Comparison of ENCODE assay signal across 25 cellular contexts in the genomic region with DNA sequence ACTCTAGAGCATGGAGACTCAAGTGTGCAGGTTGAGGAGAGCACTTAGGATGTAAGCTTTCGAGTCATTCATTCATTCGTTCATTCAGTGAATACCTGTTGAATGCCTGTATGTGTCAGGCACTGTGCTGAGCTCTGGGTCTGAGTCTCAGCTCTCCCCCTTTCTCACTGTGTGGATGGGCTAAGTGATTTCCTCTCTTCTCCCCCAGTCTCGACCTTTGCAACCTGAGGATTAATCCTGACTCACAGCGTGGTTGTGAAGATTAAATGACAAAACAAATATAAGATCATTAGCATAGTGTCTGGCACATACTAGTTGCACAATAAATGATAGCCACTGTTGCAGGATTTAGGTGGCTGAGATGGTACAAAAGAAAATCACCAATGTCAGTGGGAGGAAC.
DNase-seq lines count a peak whose midpoint lies in the region; ATAC-seq and TF ChIP-seq lines count a peak whose summit lies in the region.
"Had no signal": no experiment of that assay in that cellular context is flagged by ENCODE, and none has a peak within 500 bp of the region (broad histone marks: within the 10 kb centered on the region; RNA-seq: fewer than 3 reads in every experiment).

No MANE protein-coding gene starts in this region.

- no TSS peak for BruUV-seq in PC-3 (replicated peaks; lab: Mats Ljungman, UMichigan)

- no peak overlapping the region for H3K4me2 ChIP-seq in PC-3 (ENCODE audit: low read length)

- H3K4me1 ChIP-seq in PC-3 (ENCODE audit: insufficient read depth, low read length): peaks cover 18% of the 10 kb centered on the region

- H3K27me3 ChIP-seq in PC-3 (ENCODE audit: low read length): no peaks in the 10 kb centered on the region
- H3K27me3 ChIP-seq: stomach, thyroid gland had no signal

- H3K9me2 ChIP-seq in PC-3 (replicated peaks; ENCODE audit: low read length): no peaks in the 10 kb centered on the region

- POLR2A ChIA-PET in PC-3 (lab: Charles Lee; ENCODE audit: unreplicated experiment): no interaction called here

- H3K79me2 ChIP-seq in PC-3 (ENCODE audit: low read length): no peaks in the 10 kb centered on the region

- CTCF ChIA-PET in PC-3 (lab: Charles Lee): interaction anchor here (0.6 kb wide), 1 partner anchor 40 kb away, joined by 3 read pairs; no protein-coding TSS in a partner anchor

- H3K9me3 ChIP-seq in PC-3 (ENCODE audit: low read length): no peaks in the 10 kb centered on the region
- H3K9me3 ChIP-seq: stomach, thyroid gland had no signal

- H3K27ac ChIP-seq in PC-3 (ENCODE audit: low read length): no peak overlapping the region
- H3K27ac ChIP-seq: stomach, thyroid gland, VCaP had no signal

- no peaks in the 10 kb centered on the region for H3F3A ChIP-seq in PC-3 (ENCODE audit: low read length, unreplicated experiment)

- TF ChIP-seq CTCF in PC-3 (conservative IDR thresholded peaks at IDR 0.05; ENCODE audit: low read depth, low read length) (no peak), epithelial cell of esophagus (IDR thresholded peaks at IDR 0.05; ENCODE audit: insufficient read depth, low read depth, low read length, missing control alignments) (no peak)

- H4K20me1 ChIP-seq in PC-3 (ENCODE audit: low read length): no peaks in the 10 kb centered on the region

- no peak overlapping the region for H2AFZ ChIP-seq in PC-3 (ENCODE audit: low read length)

- H3K36me3 ChIP-seq in PC-3 (ENCODE audit: low read depth, low read length): peaks cover 18% of the 10 kb centered on the region

- no peak overlapping the region for H3K9ac ChIP-seq in PC-3 (ENCODE audit: low read length)

- peak; percentile 45 to 64 for ATAC-seq in activated CD4-positive, CD25-positive, alpha-beta regulatory T cell treated with anti-CD3 and anti-CD28 coated beads, Interleukin-2, amount 50 U/mL, for 24 hours
- peak; percentile 28; the same call in 1 of the 2 replicates for ATAC-seq in PC-3
- ATAC-seq in HG03439 (IDR thresholded peaks at IDR 0.05; ENCODE audit: unreplicated experiment): no peak
- ATAC-seq: HCT116; left ventricle myocardium superior; naive thymus-derived CD4-positive, alpha-beta T cell had no signal

- intact Hi-C loops in PC-3 (cut with micrococcal nuclease): no loop called here

- no peak for DNase-seq in activated CD4-positive, CD25-positive, alpha-beta regulatory T cell treated with anti-CD3 and anti-CD28 coated beads, Interleukin-2, amount 50 U/mL, for 72 hours
- DNase-seq in ELR (ENCODE audit: low read depth) (peak; percentile 51), PC-3 (peak; percentile 77), epithelial cell of esophagus (ENCODE audit: low read depth) (peak; percentile 41), cerebellum (ENCODE audit: low spot score) (no peak), NCI-H2081 (lab: John Stamatoyannopoulos, UW) (no peak)
- DNase-seq: activated CD8-positive, alpha-beta memory T cell treated with anti-CD3 and anti-CD28 coated beads, Interleukin-2, amount 50 U/mL, for 4 hours; activated naive CD4-positive, alpha-beta T cell treated with anti-CD3 and anti-CD28 coated beads, Interleukin-2, amount 50 U/mL, for 16 hours; anterior cingulate cortex; caudate nucleus; CD4-positive, CD25-positive, alpha-beta regulatory T cell; islet precursor cell; left ventricle myocardium superior; naive thymus-derived CD4-positive, alpha-beta T cell; NCI-H1048; NCI-H1694 treated with DMSO at 0.1 percent for 48 hours; NCI-H2171; NCI-H510A treated with DMSO at 0.1 percent for 48 hours; SHP77; stomach; thyroid gland had no signal

- H3K4me3 ChIP-seq in PC-3 (ENCODE audit: low read length): no peak overlapping the region
- no peak overlapping the region for H3K4me3 ChIP-seq in epithelial cell of esophagus (ENCODE audit: low read length)
- H3K4me3 ChIP-seq: stomach, thyroid gland had no signal

Comparison
In these comparisons a context has a peak if more than half of its experiments do, and no peak if none do; other contexts are left out.
1. DNase-seq: peak in ELR (single experiment), PC-3 (single experiment) and epithelial cell of esophagus (single experiment); none in activated CD4-positive, CD25-positive, alpha-beta regulatory T cell treated with anti-CD3 and anti-CD28 coated beads, Interleukin-2, amount 50 U/mL, for 72 hours (single experiment), cerebellum (single experiment) and NCI-H2081 (0 of 2).